8 cellular contexts compared by ENCODE assay signal in genomic region chr14:24334431-24335271, GRCh38. TPM values are rescaled to one million over a fixed set of nuclear protein-coding genes. Genes with fewer than 3 reads are reported as not detected.
DNase-seq lines count a peak whose midpoint lies in the region; ATAC-seq and TF ChIP-seq lines count a peak whose summit lies in the region.

ADCY4 (minus strand) TSS chr14:24335071; CDS start chr14:24334652, 419 bp downstream.

- DNase-seq in IMR-90 (no peak), iPS DF 6.9 (ENCODE audit: low read depth, low spot score) (no peak), NCI-H345 treated with DMSO at 0.1 percent for 48 hours (lab: John Stamatoyannopoulos, UW; ENCODE audit: unreplicated experiment) (no peak), COR-L47 (lab: John Stamatoyannopoulos, UW) (no peak)
- DNase-seq in activated naive CD8-positive, alpha-beta T cell treated with anti-CD3 and anti-CD28 coated beads, Interleukin-2, amount 10 ng/mL, durations not matched to agents 7 days and 5 days, result peak; percentile 58

- peaks cover 32% of the 10 kb centered on the region for H3K27me3 Mint-ChIP-seq in activated naive CD8-positive, alpha-beta T cell treated with anti-CD3 and anti-CD28 coated beads, Interleukin-2, amount 10 ng/mL, durations not matched to agents 7 days and 5 days

- intact Hi-C loops in IMR-90 (cut with micrococcal nuclease), result no loop called here

- H4K20me1 ChIP-seq in IMR-90 (ENCODE audit: insufficient read depth, low read length), result no peaks in the 10 kb centered on the region

- no peak within 1 kb of the TSS for H2BK20ac ChIP-seq in IMR-90 (ENCODE audit: low read depth, low read length)

- H3K36me3 ChIP-seq in IMR-90 (ENCODE audit: control insufficient read depth, insufficient read depth, low read length) (no peaks in the 10 kb centered on the region), iPS DF 6.9 (ENCODE audit: control insufficient read depth, insufficient read depth, low read length) (no peaks in the 10 kb centered on the region), skeletal muscle satellite cell (ENCODE audit: insufficient read depth, low read length) (no peaks in the 10 kb centered on the region)

- peak within 1 kb of the TSS; percentile 56 for H3K4me3 Mint-ChIP-seq in activated naive CD8-positive, alpha-beta T cell treated with anti-CD3 and anti-CD28 coated beads, Interleukin-2, amount 10 ng/mL, durations not matched to agents 7 days and 5 days

- no peak within 1 kb of the TSS for H2BK5ac ChIP-seq in IMR-90 (ENCODE audit: low read depth, low read length, poor library complexity, severe bottlenecking)

- no peak within 1 kb of the TSS for H3K56ac ChIP-seq in IMR-90 (ENCODE audit: extremely low read depth, insufficient read depth, low read length)

- H3K23ac ChIP-seq in IMR-90 (ENCODE audit: low read depth, low read length), result peak within 1 kb of the TSS; percentile 27; the same call in 1 of the 2 replicates

- H2AK9ac ChIP-seq in IMR-90 (replicated peaks; ENCODE audit: low read depth, low read length, poor library complexity), result no peak within 1 kb of the TSS

- peaks cover 66% of the 10 kb centered on the region for H3K27me3 ChIP-seq in IMR-90 (ENCODE audit: control insufficient read depth, insufficient read depth, low read length)
- peaks cover 62% of the 10 kb centered on the region for H3K27me3 ChIP-seq in iPS DF 6.9 (ENCODE audit: control insufficient read depth, insufficient read depth, low read length)
- peaks cover 62% of the 10 kb centered on the region for H3K27me3 ChIP-seq in skeletal muscle satellite cell (ENCODE audit: control insufficient read depth, insufficient read depth, low read length)

- no peak within 1 kb of the TSS for H3K27ac Mint-ChIP-seq in activated naive CD8-positive, alpha-beta T cell treated with anti-CD3 and anti-CD28 coated beads, Interleukin-2, amount 10 ng/mL, durations not matched to agents 7 days and 5 days

- TF ChIP-seq POLR2A in IMR-90 (IDR thresholded peaks at IDR 0.05; ENCODE audit: low read depth, low read length), result no peak

- ATAC-seq in IMR-90 (ENCODE audit: low read depth) (peak; percentile 25), HG02588 (IDR thresholded peaks at IDR 0.05; ENCODE audit: unreplicated experiment) (no peak), HG03378 (IDR thresholded peaks at IDR 0.05; ENCODE audit: unreplicated experiment) (no peak)
- peak; percentile 19 for ATAC-seq in activated naive CD8-positive, alpha-beta T cell treated with anti-CD3 and anti-CD28 coated beads, Interleukin-2, amount 10 ng/mL, durations not matched to agents 7 days and 5 days (ENCODE audit: low read depth)

- H3K4ac ChIP-seq in IMR-90 (ENCODE audit: low read depth, low read length), result no peak within 1 kb of the TSS

- dilution Hi-C loops in IMR-90 (cut with HindIII; ENCODE audit: low sequenced_read_pairs, unreplicated experiment), result no loop called here

- H2BK120ac ChIP-seq in IMR-90 (ENCODE audit: low read depth, low read length), result no peak within 1 kb of the TSS

- H2AK5ac ChIP-seq in IMR-90 (ENCODE audit: low read depth, low read length), result 0 out of 2 replicates have a peak within 1 kb of the TSS, but pooled peaks have one; percentile 16

- no peaks in the 10 kb centered on the region for H3K79me1 ChIP-seq in IMR-90 (ENCODE audit: low read depth in 1 of 2, low read length in 2 of 2)

- TF ChIP-seq CTCF in IMR-90 (conservative IDR thresholded peaks at IDR 0.05; ENCODE audit: low read depth, low read length), result no peak

- H3K27ac ChIP-seq in IMR-90 (ENCODE audit: insufficient read depth, low read length) (no peak within 1 kb of the TSS), iPS DF 6.9 (ENCODE audit: low read length) (no peak within 1 kb of the TSS)

- peaks cover 14% of the 10 kb centered on the region for H3K36me3 Mint-ChIP-seq in activated naive CD8-positive, alpha-beta T cell treated with anti-CD3 and anti-CD28 coated beads, Interleukin-2, amount 10 ng/mL, durations not matched to agents 7 days and 5 days

- in situ Hi-C loops in IMR-90 (cut with MboI; ENCODE audit: low sequenced_read_pairs), result loop anchor here (5.0 kb wide), 1 partner anchor 103 kb away; no protein-coding TSS in a partner anchor

- H3K14ac ChIP-seq in IMR-90 (replicated peaks; ENCODE audit: low read depth, low read length), result no peak within 1 kb of the TSS

- H3K18ac ChIP-seq in IMR-90 (ENCODE audit: low read depth, low read length), result no peak within 1 kb of the TSS

- H3K9ac ChIP-seq in IMR-90 (ENCODE audit: low read depth, low read length) (no peak within 1 kb of the TSS), skeletal muscle satellite cell (ENCODE audit: low read depth, low read length) (peak within 1 kb of the TSS; percentile 58)

- H3K4me3 ChIP-seq in IMR-90 (ENCODE audit: insufficient read depth, low read depth, low read length), result peak within 1 kb of the TSS; percentile 38; the same call in 1 of the 2 replicates
- H3K4me3 ChIP-seq in iPS DF 6.9 (ENCODE audit: low read length), result peak within 1 kb of the TSS; percentile 66
- H3K4me3 ChIP-seq in skeletal muscle satellite cell (ENCODE audit: low read length), result peak within 1 kb of the TSS; percentile 61

- H3K9me3 Mint-ChIP-seq in activated naive CD8-positive, alpha-beta T cell treated with anti-CD3 and anti-CD28 coated beads, Interleukin-2, amount 10 ng/mL, durations not matched to agents 7 days and 5 days, result no peaks in the 10 kb centered on the region

- H3K9me1 ChIP-seq in IMR-90 (ENCODE audit: insufficient read depth, low read length), result no peaks in the 10 kb centered on the region; the same call in 1 of the 2 replicates

- CTCF ChIA-PET in IMR-90 (lab: Yijun Ruan, JAX), result interaction anchor here (0.8 to 2.9 kb wide), 5 partner anchors 15 to 102 kb away, joined by 3 to 28 read pairs (median 7); no protein-coding TSS in a partner anchor

- WGBS in IMR-90 (ENCODE audit: extremely low coverage in 2 of 2, insufficient read length in 1 of 2), 2 experiments, result 13% methylated on average over 21 of the region's 64 CpGs; no CpG with 5 or more reads in 1 of the 2 experiments
- WGBS in iPS DF 6.9 (ENCODE audit: insufficient coverage, insufficient read length), result no CpG with 5 or more reads among the region's 64 CpGs

- BruUV-seq in IMR-90 (replicated peaks; lab: Mats Ljungman, UMichigan), result no TSS peak

- no peak within 1 kb of the TSS for H4K91ac ChIP-seq in IMR-90 (ENCODE audit: insufficient read depth, low read depth, low read length)

- TF ChIP-seq RAD21 in IMR-90 (IDR thresholded peaks at IDR 0.05; ENCODE audit: low read length), result no peak

- H2AFZ ChIP-seq in IMR-90 (replicated peaks; ENCODE audit: low read length, poor library complexity), result peak within 1 kb of the TSS; percentile 76

- peak within 1 kb of the TSS; percentile 91 for H3K4me2 ChIP-seq in IMR-90 (ENCODE audit: low read depth, low read length)
- peak within 1 kb of the TSS; percentile 85 for H3K4me2 ChIP-seq in skeletal muscle satellite cell (ENCODE audit: low read length)

- H4K8ac ChIP-seq in IMR-90 (ENCODE audit: low read depth in 2 of 2, low read length in 2 of 2), result no peak within 1 kb of the TSS

- peaks cover 3% of the 10 kb centered on the region; the same call in 1 of the 2 replicates for H3K4me1 ChIP-seq in IMR-90 (ENCODE audit: control insufficient read depth, insufficient read depth, low read length)
- peaks cover 3% of the 10 kb centered on the region for H3K4me1 ChIP-seq in iPS DF 6.9 (ENCODE audit: control insufficient read depth, insufficient read depth, low read length)
- H3K4me1 ChIP-seq in skeletal muscle satellite cell (ENCODE audit: control insufficient read depth, insufficient read depth, low read length), result peaks cover 27% of the 10 kb centered on the region

- H3K9me3 ChIP-seq in IMR-90 (ENCODE audit: control insufficient read depth, insufficient read depth, low read length) (no peaks in the 10 kb centered on the region; the same call in 1 of the 2 replicates), iPS DF 6.9 (ENCODE audit: control insufficient read depth, insufficient read depth, low read length) (no peaks in the 10 kb centered on the region), skeletal muscle satellite cell (replicated peaks; ENCODE audit: low read length) (no peaks in the 10 kb centered on the region)

- H2BK15ac ChIP-seq in IMR-90 (ENCODE audit: low read depth, low read length), result no peak within 1 kb of the TSS

- H4K5ac ChIP-seq in IMR-90 (ENCODE audit: low read depth, low read length), result no peak within 1 kb of the TSS

- POLR2A ChIA-PET in IMR-90 (lab: Charles Lee; ENCODE audit: unreplicated experiment), result no interaction called here
- POLR2A ChIA-PET in activated naive CD8-positive, alpha-beta T cell treated with anti-CD3 and anti-CD28 coated beads, Interleukin-2, amount 10 ng/mL, durations not matched to agents 7 days and 5 days (lab: Charles Lee), result interaction anchor here (1.0 to 6.8 kb wide), 6 partner anchors 23 to 95 kb away, joined by 3 to 135 read pairs (median 9); partner anchors contain the start of genes CBLN3, KHNYN, LTB4R and TINF2

- peaks cover 39% of the 10 kb centered on the region for H3K4me1 Mint-ChIP-seq in activated naive CD8-positive, alpha-beta T cell treated with anti-CD3 and anti-CD28 coated beads, Interleukin-2, amount 10 ng/mL, durations not matched to agents 7 days and 5 days

TF ChIP-seq in IMR-90, 13 proteins besides CTCF, POLR2A, EP300 and RAD21 (continues in another document):
- no peak for TF ChIP-seq NFE2L2 (IDR thresholded peaks at IDR 0.05; ENCODE audit: low read depth, low read length)
- TF ChIP-seq CHD1 (IDR thresholded peaks at IDR 0.05; ENCODE audit: low read depth, low read length), result no peak
- TF ChIP-seq MAZ (IDR thresholded peaks at IDR 0.05; ENCODE audit: borderline replicate concordance, low read depth, low read length), result no peak
- no peak for TF ChIP-seq CEBPB (IDR thresholded peaks at IDR 0.05; ENCODE audit: low read depth, low read length)
- TF ChIP-seq BHLHE40 (IDR thresholded peaks at IDR 0.05; ENCODE audit: low read depth, low read length), result no peak
- no peak for TF ChIP-seq ELK1 (IDR thresholded peaks at IDR 0.05; ENCODE audit: borderline replicate concordance, low read depth, low read length)

RNA-seq across cellular contexts. Expression of gene ADCY4, which starts in this region (rescaled TPM):
- total RNA-seq in IMR-90 (2012; rRNA removed), result not detected in 2 replicates
- polyA plus RNA-seq in IMR-90 (2012; rRNA removed), result 0.04 TPM in 1 of 2 replicates, not detected in the other
- 0.08 TPM in 1 of 2 replicates, not detected in the other for polyA plus RNA-seq in IMR-90 (2012; cell fraction: cytosol; rRNA removed)
- polyA plus RNA-seq in IMR-90 (2012; cell fraction: nucleus; rRNA removed; ENCODE audit: low replicate concordance), result 0.33 and 0.42 TPM in 2 replicates
- 1 to 10 TPM; 4.4 to 6.3 TPM for total RNA-seq in activated naive CD8-positive, alpha-beta T cell treated with anti-CD3 and anti-CD28 coated beads, Interleukin-2, amount 10 ng/mL, durations not matched to agents 7 days and 5 days
- total RNA-seq in skeletal muscle satellite cell (2012; rRNA removed), result 1.7 and 5.1 TPM in 2 replicates

Comparison
In these comparisons a context has a peak if more than half of its experiments do, and no peak if none do; other contexts are left out.
1. Peak in ATAC-seq, H3K4me3 ChIP-seq and H3K4me2 ChIP-seq in IMR-90; RNA of the gene not detected or under 1 TPM.